Comparison of ENCODE assay signal across 1 cellular context in genomic region chr2:45611020-45611737, GRCh38.
TF ChIP-seq lines count a peak whose summit lies in the region.

A gene with protein sequence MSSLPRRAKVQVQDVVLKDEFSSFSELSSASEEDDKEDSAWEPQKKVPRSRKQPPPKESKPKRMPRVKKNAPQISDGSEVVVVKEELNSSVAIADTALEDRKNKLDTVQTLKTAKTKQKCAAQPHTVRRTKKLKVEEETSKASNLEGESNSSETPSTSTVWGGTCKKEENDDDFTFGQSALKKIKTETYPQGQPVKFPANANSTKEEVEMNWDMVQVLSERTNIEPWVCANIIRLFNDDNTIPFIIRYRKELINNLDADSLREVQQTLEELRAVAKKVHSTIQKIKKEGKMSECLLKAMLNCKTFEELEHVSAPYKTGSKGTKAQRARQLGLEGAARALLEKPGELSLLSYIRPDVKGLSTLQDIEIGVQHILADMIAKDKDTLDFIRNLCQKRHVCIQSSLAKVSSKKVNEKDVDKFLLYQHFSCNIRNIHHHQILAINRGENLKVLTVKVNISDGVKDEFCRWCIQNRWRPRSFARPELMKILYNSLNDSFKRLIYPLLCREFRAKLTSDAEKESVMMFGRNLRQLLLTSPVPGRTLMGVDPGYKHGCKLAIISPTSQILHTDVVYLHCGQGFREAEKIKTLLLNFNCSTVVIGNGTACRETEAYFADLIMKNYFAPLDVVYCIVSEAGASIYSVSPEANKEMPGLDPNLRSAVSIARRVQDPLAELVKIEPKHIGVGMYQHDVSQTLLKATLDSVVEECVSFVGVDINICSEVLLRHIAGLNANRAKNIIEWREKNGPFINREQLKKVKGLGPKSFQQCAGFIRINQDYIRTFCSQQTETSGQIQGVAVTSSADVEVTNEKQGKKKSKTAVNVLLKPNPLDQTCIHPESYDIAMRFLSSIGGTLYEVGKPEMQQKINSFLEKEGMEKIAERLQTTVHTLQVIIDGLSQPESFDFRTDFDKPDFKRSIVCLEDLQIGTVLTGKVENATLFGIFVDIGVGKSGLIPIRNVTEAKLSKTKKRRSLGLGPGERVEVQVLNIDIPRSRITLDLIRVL (minus strand): TSS chr2:45611267. CDS start chr2:45605441, 5,826 bp downstream.

TF ChIP-seq in HepG2, 621 proteins besides CTCF, POLR2A, EP300 and RAD21 (continued from another document and continues in another):
- TF ChIP-seq, protein P1, sequence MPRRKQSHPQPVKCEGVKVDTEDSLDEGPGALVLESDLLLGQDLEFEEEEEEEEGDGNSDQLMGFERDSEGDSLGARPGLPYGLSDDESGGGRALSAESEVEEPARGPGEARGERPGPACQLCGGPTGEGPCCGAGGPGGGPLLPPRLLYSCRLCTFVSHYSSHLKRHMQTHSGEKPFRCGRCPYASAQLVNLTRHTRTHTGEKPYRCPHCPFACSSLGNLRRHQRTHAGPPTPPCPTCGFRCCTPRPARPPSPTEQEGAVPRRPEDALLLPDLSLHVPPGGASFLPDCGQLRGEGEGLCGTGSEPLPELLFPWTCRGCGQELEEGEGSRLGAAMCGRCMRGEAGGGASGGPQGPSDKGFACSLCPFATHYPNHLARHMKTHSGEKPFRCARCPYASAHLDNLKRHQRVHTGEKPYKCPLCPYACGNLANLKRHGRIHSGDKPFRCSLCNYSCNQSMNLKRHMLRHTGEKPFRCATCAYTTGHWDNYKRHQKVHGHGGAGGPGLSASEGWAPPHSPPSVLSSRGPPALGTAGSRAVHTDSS (CRISPR knock-in tag; conservative IDR thresholded peaks at IDR 0.05): no peak
- TF ChIP-seq ZNF724P (CRISPR knock-in tag; IDR thresholded peaks at IDR 0.05; ENCODE audit: borderline replicate concordance) (no peak), SP140L (CRISPR knock-in tag; IDR thresholded peaks at IDR 0.05; ENCODE audit: borderline replicate concordance) (no peak), ZNF816 (CRISPR knock-in tag; IDR thresholded peaks at IDR 0.05; ENCODE audit: borderline replicate concordance) (peak; percentile 68; the same call in 1 of the 2 replicates), ZNF790 (CRISPR knock-in tag; IDR thresholded peaks at IDR 0.05; ENCODE audit: borderline replicate concordance) (no peak), ELF4 (CRISPR knock-in tag; IDR thresholded peaks at IDR 0.05; ENCODE audit: borderline replicate concordance) (0 out of 2 replicates have a peak, but pooled peaks have one; percentile 27), ZNF556 (CRISPR knock-in tag; IDR thresholded peaks at IDR 0.05; ENCODE audit: borderline replicate concordance) (no peak), ZMYM3 (CRISPR knock-in tag; IDR thresholded peaks at IDR 0.05) (no peak), ZMYM4 (CRISPR knock-in tag; IDR thresholded peaks at IDR 0.05) (peak; percentile 74), ZNF292 (CRISPR knock-in tag; IDR thresholded peaks at IDR 0.05; ENCODE audit: borderline replicate concordance, low read depth) (no peak), ZNF543 (CRISPR knock-in tag; IDR thresholded peaks at IDR 0.05) (peak; percentile 76; the same call in 1 of the 2 replicates), CEBPB (IDR thresholded peaks at IDR 0.05; ENCODE audit: borderline replicate concordance, low read depth, low read length) (no peak), KLF6 (CRISPR knock-in tag; IDR thresholded peaks at IDR 0.05) (no peak), AHR (CRISPR knock-in tag; IDR thresholded peaks at IDR 0.05) (no peak), ZNF703 (CRISPR knock-in tag; IDR thresholded peaks at IDR 0.05; ENCODE audit: borderline replicate concordance) (no peak), KLF12 (CRISPR knock-in tag; IDR thresholded peaks at IDR 0.05; ENCODE audit: borderline replicate concordance) (0 out of 2 replicates have a peak, but pooled peaks have one; percentile 34), DMTF1 (CRISPR knock-in tag; IDR thresholded peaks at IDR 0.05) (no peak), JUN (CRISPR knock-in tag; IDR thresholded peaks at IDR 0.05) (no peak), ZFP82 (CRISPR knock-in tag; IDR thresholded peaks at IDR 0.05; ENCODE audit: borderline replicate concordance) (no peak), ZBTB43 (CRISPR knock-in tag; conservative IDR thresholded peaks at IDR 0.05) (no peak; the same call in 1 of the 2 replicates), ARNT2 (CRISPR knock-in tag; IDR thresholded peaks at IDR 0.05; ENCODE audit: low read depth) (peak; percentile 59; the same call in 1 of the 2 replicates), FOXK2 (IDR thresholded peaks at IDR 0.05) (no peak), AGO2 (optimal IDR thresholded peaks at IDR 0.05; ENCODE audit: low read depth, low read length) (no peak), SMAD3 (CRISPR knock-in tag; IDR thresholded peaks at IDR 0.05) (no peak), ZNF574 (CRISPR knock-in tag; IDR thresholded peaks at IDR 0.05) (peak; percentile 89), ZNF589 (CRISPR knock-in tag; conservative IDR thresholded peaks at IDR 0.05) (no peak), MYC (CRISPR knock-in tag; IDR thresholded peaks at IDR 0.05; ENCODE audit: borderline replicate concordance) (peak; percentile 64; the same call in 1 of the 2 replicates), EEA1 (CRISPR knock-in tag; IDR thresholded peaks at IDR 0.05; ENCODE audit: borderline replicate concordance) (no peak), SPEN (CRISPR knock-in tag; IDR thresholded peaks at IDR 0.05; ENCODE audit: low read depth) (peak; percentile 79), ZNF335 (CRISPR knock-in tag; IDR thresholded peaks at IDR 0.05) (no peak), FIP1L1 (IDR thresholded peaks at IDR 0.05; ENCODE audit: borderline replicate concordance, insufficient read depth, low read depth, low read length) (no peak), ZNF274 (CRISPR knock-in tag; IDR thresholded peaks at IDR 0.05) (no peak)
- TF ChIP-seq, protein P2, sequence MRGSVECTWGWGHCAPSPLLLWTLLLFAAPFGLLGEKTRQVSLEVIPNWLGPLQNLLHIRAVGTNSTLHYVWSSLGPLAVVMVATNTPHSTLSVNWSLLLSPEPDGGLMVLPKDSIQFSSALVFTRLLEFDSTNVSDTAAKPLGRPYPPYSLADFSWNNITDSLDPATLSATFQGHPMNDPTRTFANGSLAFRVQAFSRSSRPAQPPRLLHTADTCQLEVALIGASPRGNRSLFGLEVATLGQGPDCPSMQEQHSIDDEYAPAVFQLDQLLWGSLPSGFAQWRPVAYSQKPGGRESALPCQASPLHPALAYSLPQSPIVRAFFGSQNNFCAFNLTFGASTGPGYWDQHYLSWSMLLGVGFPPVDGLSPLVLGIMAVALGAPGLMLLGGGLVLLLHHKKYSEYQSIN (CRISPR knock-in tag; IDR thresholded peaks at IDR 0.05; ENCODE audit: borderline replicate concordance): no peak
- TF ChIP-seq, protein P3, sequence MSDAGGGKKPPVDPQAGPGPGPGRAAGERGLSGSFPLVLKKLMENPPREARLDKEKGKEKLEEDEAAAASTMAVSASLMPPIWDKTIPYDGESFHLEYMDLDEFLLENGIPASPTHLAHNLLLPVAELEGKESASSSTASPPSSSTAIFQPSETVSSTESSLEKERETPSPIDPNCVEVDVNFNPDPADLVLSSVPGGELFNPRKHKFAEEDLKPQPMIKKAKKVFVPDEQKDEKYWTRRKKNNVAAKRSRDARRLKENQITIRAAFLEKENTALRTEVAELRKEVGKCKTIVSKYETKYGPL (CRISPR knock-in tag; IDR thresholded peaks at IDR 0.05): no peak
- TF ChIP-seq, protein P4, sequence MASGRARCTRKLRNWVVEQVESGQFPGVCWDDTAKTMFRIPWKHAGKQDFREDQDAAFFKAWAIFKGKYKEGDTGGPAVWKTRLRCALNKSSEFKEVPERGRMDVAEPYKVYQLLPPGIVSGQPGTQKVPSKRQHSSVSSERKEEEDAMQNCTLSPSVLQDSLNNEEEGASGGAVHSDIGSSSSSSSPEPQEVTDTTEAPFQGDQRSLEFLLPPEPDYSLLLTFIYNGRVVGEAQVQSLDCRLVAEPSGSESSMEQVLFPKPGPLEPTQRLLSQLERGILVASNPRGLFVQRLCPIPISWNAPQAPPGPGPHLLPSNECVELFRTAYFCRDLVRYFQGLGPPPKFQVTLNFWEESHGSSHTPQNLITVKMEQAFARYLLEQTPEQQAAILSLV (CRISPR knock-in tag; IDR thresholded peaks at IDR 0.05; ENCODE audit: borderline replicate concordance): no peak; the same call in 1 of the 2 replicates
- TF ChIP-seq, protein P5, sequence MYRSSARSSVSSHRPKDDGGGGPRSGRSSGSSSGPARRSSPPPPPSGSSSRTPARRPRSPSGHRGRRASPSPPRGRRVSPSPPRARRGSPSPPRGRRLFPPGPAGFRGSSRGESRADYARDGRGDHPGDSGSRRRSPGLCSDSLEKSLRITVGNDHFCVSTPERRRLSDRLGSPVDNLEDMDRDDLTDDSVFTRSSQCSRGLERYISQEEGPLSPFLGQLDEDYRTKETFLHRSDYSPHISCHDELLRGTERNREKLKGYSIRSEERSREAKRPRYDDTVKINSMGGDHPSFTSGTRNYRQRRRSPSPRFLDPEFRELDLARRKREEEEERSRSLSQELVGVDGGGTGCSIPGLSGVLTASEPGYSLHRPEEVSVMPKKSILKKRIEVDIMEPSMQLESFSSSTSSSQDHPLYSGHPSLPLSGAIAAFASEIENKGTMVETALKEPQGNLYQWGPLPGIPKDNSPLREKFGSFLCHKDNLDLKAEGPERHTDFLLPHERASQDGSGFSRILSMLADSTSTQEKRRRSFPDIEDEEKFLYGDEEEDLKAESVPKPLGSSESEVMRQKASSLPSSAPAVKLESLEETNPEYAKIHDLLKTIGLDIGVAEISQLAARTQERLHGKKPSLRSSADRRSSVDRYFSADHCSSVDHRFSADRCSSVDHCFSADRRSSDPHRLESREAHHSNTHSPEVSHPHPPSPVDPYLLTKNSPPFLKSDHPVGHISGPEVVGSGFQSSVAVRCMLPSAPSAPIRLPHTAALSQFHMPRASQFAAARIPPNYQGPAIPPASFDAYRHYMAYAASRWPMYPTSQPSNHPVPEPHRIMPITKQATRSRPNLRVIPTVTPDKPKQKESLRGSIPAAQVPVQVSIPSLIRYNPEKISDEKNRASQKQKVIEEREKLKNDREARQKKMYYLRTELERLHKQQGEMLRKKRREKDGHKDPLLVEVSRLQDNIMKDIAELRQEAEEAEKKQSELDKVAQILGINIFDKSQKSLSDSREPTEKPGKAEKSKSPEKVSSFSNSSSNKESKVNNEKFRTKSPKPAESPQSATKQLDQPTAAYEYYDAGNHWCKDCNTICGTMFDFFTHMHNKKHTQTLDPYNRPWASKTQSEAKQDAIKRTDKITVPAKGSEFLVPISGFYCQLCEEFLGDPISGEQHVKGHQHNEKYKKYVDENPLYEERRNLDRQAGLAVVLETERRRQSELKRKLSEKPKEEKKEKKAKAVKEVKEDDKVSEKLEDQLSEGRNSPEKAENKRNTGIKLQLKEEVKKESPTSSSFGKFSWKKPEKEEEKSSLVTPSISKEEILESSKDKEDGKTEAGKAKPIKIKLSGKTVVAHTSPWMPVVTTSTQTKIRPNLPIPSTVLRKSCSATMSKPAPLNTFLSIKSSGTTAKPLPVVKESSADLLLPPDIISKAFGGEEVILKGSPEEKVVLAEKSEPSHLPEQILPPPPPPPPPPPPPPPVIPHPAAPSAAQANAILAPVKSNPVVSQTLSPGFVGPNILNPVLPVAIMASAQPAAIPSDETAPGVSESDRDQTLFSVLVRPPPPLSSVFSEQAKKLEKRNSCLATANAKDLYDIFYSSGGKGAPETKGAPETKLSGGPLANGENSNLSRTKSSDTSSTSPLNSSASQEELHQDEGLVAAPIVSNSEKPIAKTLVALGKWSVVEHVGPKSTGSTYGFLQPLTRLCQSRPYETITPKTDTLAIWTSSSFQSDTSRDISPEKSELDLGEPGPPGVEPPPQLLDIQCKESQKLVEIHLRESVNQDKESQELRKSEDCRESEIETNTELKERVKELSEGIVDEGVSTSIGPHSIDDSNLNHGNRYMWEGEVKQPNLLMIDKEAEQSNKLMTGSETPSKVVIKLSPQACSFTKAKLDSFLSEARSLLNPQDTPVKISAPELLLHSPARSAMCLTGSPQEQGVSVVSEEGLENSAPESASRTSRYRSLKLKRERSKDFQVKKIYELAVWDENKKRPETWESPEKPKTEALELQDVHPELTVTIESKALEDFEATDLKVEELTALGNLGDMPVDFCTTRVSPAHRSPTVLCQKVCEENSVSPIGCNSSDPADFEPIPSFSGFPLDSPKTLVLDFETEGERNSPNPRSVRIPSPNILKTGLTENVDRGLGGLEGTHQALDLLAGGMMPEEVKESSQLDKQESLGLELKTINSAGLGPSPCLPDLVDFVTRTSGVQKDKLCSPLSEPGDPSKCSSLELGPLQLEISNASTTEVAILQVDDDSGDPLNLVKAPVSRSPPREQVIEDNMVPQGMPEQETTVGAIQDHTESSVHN (CRISPR knock-in tag; IDR thresholded peaks at IDR 0.05): no peak
